21 cellular contexts compared by ENCODE assay signal in the genomic region with DNA sequence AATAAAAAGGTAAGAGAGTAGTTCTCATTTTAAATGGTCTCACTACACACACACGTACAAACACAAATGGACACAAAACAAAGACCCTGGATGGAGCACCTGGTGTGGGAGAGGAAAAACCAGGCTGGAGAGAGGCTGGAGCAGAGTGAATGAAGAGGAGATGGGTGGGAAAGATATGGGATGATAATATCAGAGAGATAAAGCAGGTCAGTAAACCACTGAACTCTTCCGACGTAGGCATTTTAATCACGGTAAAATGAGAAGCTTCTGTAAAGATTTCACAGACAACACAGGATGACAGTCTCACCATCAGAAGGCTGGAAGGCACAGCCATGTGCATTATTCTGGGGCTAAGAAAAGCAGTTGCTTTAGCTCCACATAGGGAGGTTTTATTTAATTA.
"Had no signal": no experiment of that assay in that cellular context is flagged by ENCODE, and none has a peak within 500 bp of the region (broad histone marks: within the 10 kb centered on the region; RNA-seq: fewer than 3 reads in every experiment).

No MANE protein-coding gene starts in this region.

- H3K4me3 Mint-ChIP-seq: IgD-negative memory B cell; T-helper 1 cell treated with Interleukin-12 subunit alpha and Interleukin-12 subunit beta and Interleukin-4 antibody, amounts not matched to agents 30 μg/mL and 1 μg/mL, for 36 hours had no signal

- DNase-seq: MV-4-11; NCI-H1048; NCI-H1436; NCI-H187; NCI-H2081; NCI-H2107; NCI-H2171 treated with DMSO at 0.1 percent for 48 hours; NCI-H446; NCI-H510A; NCI-H524 treated with DMSO at 0.1 percent for 48 hours; NCI-H69; NCI-H82; NK-92 treated with Interleukin-12 subunit alpha and Interleukin-12 subunit beta, amount 100 ng/mL, for 24 hours; OCI-M1; PC-9; Peyer's patch; SHP77 treated with DMSO at 0.1 percent for 48 hours; SJCRH30; T-helper 9 cell had no signal

- H3K4me1 Mint-ChIP-seq: IgD-negative memory B cell had no signal

- H3K27me3 Mint-ChIP-seq: IgD-negative memory B cell had no signal

- H3K27ac Mint-ChIP-seq: IgD-negative memory B cell; T-helper 1 cell treated with Interleukin-12 subunit alpha and Interleukin-12 subunit beta and Interleukin-4 antibody, amounts not matched to agents 30 μg/mL and 1 μg/mL, for 36 hours had no signal

- H3K36me3 Mint-ChIP-seq: IgD-negative memory B cell had no signal
